9 cellular contexts compared by ENCODE assay signal in genomic region chr6:85354761-85355618, GRCh38.
A peak's percentile ranks its signal among the peaks of the same experiment; 100 is the strongest.
DNase-seq lines count a peak whose midpoint lies in the region; ATAC-seq, FAIRE-seq and TF ChIP-seq lines count a peak whose summit lies in the region.
"Had no signal": no experiment of that assay in that cellular context is flagged by ENCODE, and none has a peak within 500 bp of the region (broad histone marks: within the 10 kb centered on the region; RNA-seq: fewer than 3 reads in every experiment).

No MANE protein-coding gene starts in this region.

- H3K9me3 Mint-ChIP-seq in activated T-helper 17 cell treated with anti-CD3 and anti-CD28 coated beads, Interleukin-2, amount 50 U/mL, for 72 hours, result no peaks in the 10 kb centered on the region
- H3K9me3 Mint-ChIP-seq in type B pancreatic cell, result no peaks in the 10 kb centered on the region

- no peaks in the 10 kb centered on the region for H3K36me3 Mint-ChIP-seq in activated T-helper 17 cell treated with anti-CD3 and anti-CD28 coated beads, Interleukin-2, amount 50 U/mL, for 72 hours (ENCODE audit: low read depth)
- H3K36me3 Mint-ChIP-seq in type B pancreatic cell, result no peaks in the 10 kb centered on the region

- peak; percentile 81 for TF ChIP-seq CTCF in D721Med (IDR thresholded peaks at IDR 0.05; ENCODE audit: insufficient read depth, missing control alignments)
- TF ChIP-seq CTCF in foreskin fibroblast (IDR thresholded peaks at IDR 0.05; ENCODE audit: low read depth, low read length), result peak; percentile 92
- peak; percentile 85 to 90 (median 87) for TF ChIP-seq CTCF in ovary (IDR thresholded peaks at IDR 0.05)
- peak; percentile 99 for TF ChIP-seq CTCF in type B pancreatic cell (conservative IDR thresholded peaks at IDR 0.05)

- 22 to 25% (median 23%) methylated on average over 10 of the region's 10 CpGs for WGBS in ovary, 3 donors

- H3K4me1 Mint-ChIP-seq in activated T-helper 17 cell treated with anti-CD3 and anti-CD28 coated beads, Interleukin-2, amount 50 U/mL, for 72 hours, result no peaks in the 10 kb centered on the region
- H3K4me1 Mint-ChIP-seq in type B pancreatic cell (ENCODE audit: unreplicated experiment), result no peaks in the 10 kb centered on the region

- TF ChIP-seq EP300 in ovary (IDR thresholded peaks at IDR 0.05), result no peak

- no peaks in the 10 kb centered on the region for H3K9me3 ChIP-seq in ovary

- no peak for TF ChIP-seq POLR2A in ovary (IDR thresholded peaks at IDR 0.05)

- DNase-seq in D721Med (ENCODE audit: insufficient read length, low spot score) (peak; percentile 11), HUDEP-2 (lab: John Stamatoyannopoulos, UW; ENCODE audit: unreplicated experiment in 76 of 76) (peak in 73 of 76 experiments; percentile 17 to 85 (median 65)), RCC 7860 (ENCODE audit: low spot score) (peak; percentile 43), foreskin fibroblast (peak; percentile 74 to 92), ovary (peak; percentile 61 to 85 (median 82)), type B pancreatic cell (ENCODE audit: extremely low spot score, unreplicated experiment) (peak; percentile 72)

- no peaks in the 10 kb centered on the region for H3K36me3 ChIP-seq in ovary

- FAIRE-seq in D721Med (lab: Jason Lieb, UNC) (no peak), RCC 7860 (lab: Jason Lieb, UNC) (peak; percentile 29)
- FAIRE-seq: colon had no signal

- intact Hi-C loops in ovary (cut with DNase I), result loop anchor here (2.0 to 5.0 kb wide), 3 partner anchors 127 to 137 kb away; no protein-coding TSS in a partner anchor

- H3K4me3 ChIP-seq in foreskin fibroblast (ENCODE audit: low read depth in 1 of 2, low read length in 2 of 2) (no peak overlapping the region), ovary (no peak overlapping the region)

- ATAC-seq in GM21390 (IDR thresholded peaks at IDR 0.05; ENCODE audit: unreplicated experiment), result peak; percentile 86
- ATAC-seq in activated T-helper 17 cell treated with anti-CD3 and anti-CD28 coated beads, Interleukin-2, amount 50 U/mL, for 72 hours (replicated peaks), result peak; percentile 81

- no peaks in the 10 kb centered on the region for H3K4me1 ChIP-seq in ovary (ENCODE audit: insufficient read depth)

- no peak overlapping the region for H3K4me3 Mint-ChIP-seq in activated T-helper 17 cell treated with anti-CD3 and anti-CD28 coated beads, Interleukin-2, amount 50 U/mL, for 72 hours
- H3K4me3 Mint-ChIP-seq in type B pancreatic cell, result no peak overlapping the region

- peaks cover 18% of the 10 kb centered on the region for H3K27me3 Mint-ChIP-seq in activated T-helper 17 cell treated with anti-CD3 and anti-CD28 coated beads, Interleukin-2, amount 50 U/mL, for 72 hours
- no peaks in the 10 kb centered on the region for H3K27me3 Mint-ChIP-seq in type B pancreatic cell

- H3K27me3 ChIP-seq in ovary, result no peaks in the 10 kb centered on the region

- H3K27ac ChIP-seq in ovary, result no peak overlapping the region

- H3K27ac Mint-ChIP-seq in activated T-helper 17 cell treated with anti-CD3 and anti-CD28 coated beads, Interleukin-2, amount 50 U/mL, for 72 hours, result no peak overlapping the region
- no peak overlapping the region for H3K27ac Mint-ChIP-seq in type B pancreatic cell

Comparison
In these comparisons a context has a peak if more than half of its experiments do, and no peak if none do; other contexts are left out.
1. DNase-seq: peak in every context shown above with its lines; median percentile 83 in foreskin fibroblast; 82 in ovary; 72 in type B pancreatic cell; 65 in HUDEP-2; 43 in RCC 7860; 11 in D721Med.